Comparison of ENCODE assay signal across 20 cellular contexts in genomic region chr6:127340171-127340570, GRCh38. TPM values are rescaled to one million over a fixed set of nuclear protein-coding genes. Genes with fewer than 3 reads are reported as not detected.
A peak's percentile ranks its signal among the peaks of the same experiment; 100 is the strongest.
DNase-seq lines count a peak whose midpoint lies in the region; ATAC-seq and TF ChIP-seq lines count a peak whose summit lies in the region.
"Had no signal": no experiment of that assay in that cellular context is flagged by ENCODE, and none has a peak within 500 bp of the region (broad histone marks: within the 10 kb centered on the region; RNA-seq: fewer than 3 reads in every experiment).

No MANE protein-coding gene starts in this region.

- H3K4me3 ChIP-seq in Karpas-422 (ENCODE audit: low read length) (peak overlapping the region; percentile 98; the same call in 1 of the 2 replicates), hepatocyte (no peak overlapping the region), subcutaneous abdominal adipose tissue (ENCODE audit: low read depth in 1 of 5, low read length in 5 of 5) (no peak overlapping the region)
- H3K4me3 ChIP-seq: coronary artery had no signal

- H3K36me3 ChIP-seq in Karpas-422 (ENCODE audit: insufficient read depth, low read length) = peaks cover 36% of the 10 kb centered on the region
- H3K36me3 ChIP-seq in hepatocyte (replicated peaks; ENCODE audit: insufficient read depth, low read depth) = no peaks in the 10 kb centered on the region
- no peaks in the 10 kb centered on the region for H3K36me3 ChIP-seq in subcutaneous abdominal adipose tissue (ENCODE audit: control insufficient read depth in 5 of 5, insufficient read depth in 5 of 5, low read length in 5 of 5)
- H3K36me3 ChIP-seq: BE2C had no signal

- H3K27ac Mint-ChIP-seq in MCF 10A (ENCODE audit: low read depth, unreplicated experiment) = no peak overlapping the region
- no peak overlapping the region for H3K27ac Mint-ChIP-seq in activated naive CD4-positive, alpha-beta T cell treated with anti-CD3 and anti-CD28 coated beads for 36 hours
- H3K27ac Mint-ChIP-seq: activated CD8-positive, alpha-beta memory T cell treated with anti-CD3 and anti-CD28 coated beads, Interleukin-2, amount 10 ng/mL, durations not matched to agents 7 days and 5 days; activated T-helper 17 cell treated with anti-CD3 and anti-CD28 coated beads, Interleukin-2, amount 50 U/mL, for 72 hours had no signal

- H3K4me3 Mint-ChIP-seq in MCF 10A (ENCODE audit: unreplicated experiment) = no peak overlapping the region
- H3K4me3 Mint-ChIP-seq in activated naive CD4-positive, alpha-beta T cell treated with anti-CD3 and anti-CD28 coated beads for 36 hours = no peak overlapping the region
- H3K4me3 Mint-ChIP-seq: activated CD8-positive, alpha-beta memory T cell treated with anti-CD3 and anti-CD28 coated beads, Interleukin-2, amount 10 ng/mL, durations not matched to agents 7 days and 5 days; activated naive CD8-positive, alpha-beta T cell treated with anti-CD3 and anti-CD28 coated beads, Interleukin-2, amount 50 U/mL, for 24 hours; activated T-helper 17 cell treated with anti-CD3 and anti-CD28 coated beads, Interleukin-2, amount 50 U/mL, for 72 hours had no signal

- no peak for TF ChIP-seq CTCF in MCF 10A (IDR thresholded peaks at IDR 0.05; ENCODE audit: unreplicated experiment)
- no peak for TF ChIP-seq CTCF in hepatocyte (IDR thresholded peaks at IDR 0.05; ENCODE audit: poor library complexity)

- H3K27me3 Mint-ChIP-seq in MCF 10A (ENCODE audit: insufficient read depth, unreplicated experiment) = no peaks in the 10 kb centered on the region
- no peaks in the 10 kb centered on the region for H3K27me3 Mint-ChIP-seq in activated naive CD4-positive, alpha-beta T cell treated with anti-CD3 and anti-CD28 coated beads for 36 hours (ENCODE audit: low read depth)
- H3K27me3 Mint-ChIP-seq: activated CD8-positive, alpha-beta memory T cell treated with anti-CD3 and anti-CD28 coated beads, Interleukin-2, amount 10 ng/mL, durations not matched to agents 7 days and 5 days; activated naive CD8-positive, alpha-beta T cell treated with anti-CD3 and anti-CD28 coated beads, Interleukin-2, amount 50 U/mL, for 24 hours; activated T-helper 17 cell treated with anti-CD3 and anti-CD28 coated beads, Interleukin-2, amount 50 U/mL, for 72 hours had no signal

- in situ Hi-C loops in T47D (cut with HindIII; ENCODE audit: low pct_unique_long_range_greater_than_20kb, low sequenced_read_pairs) = no loop called here

- H3K79me2 ChIP-seq in Karpas-422 (ENCODE audit: low read length) (peaks cover 96% of the 10 kb centered on the region), hepatocyte (peaks cover 90% of the 10 kb centered on the region)

- H3K27ac ChIP-seq in Karpas-422 (ENCODE audit: low read length) (no peak overlapping the region; the same call in 1 of the 2 replicates), hepatocyte (no peak overlapping the region), subcutaneous abdominal adipose tissue (ENCODE audit: low read depth, low read length) (peak overlapping the region; percentile 47)
- H3K27ac ChIP-seq: coronary artery, psoas muscle had no signal

- CTCF ChIA-PET in MCF 10A (lab: Yijun Ruan, JAX) = interaction anchor here (0.7 to 0.9 kb wide), 2 partner anchors 48 to 173 kb away, joined by 3 to 4 read pairs; no protein-coding TSS in a partner anchor
- CTCF ChIA-PET in activated naive CD4-positive, alpha-beta T cell treated with anti-CD3 and anti-CD28 coated beads for 36 hours (lab: Charles Lee) = interaction anchor here (0.6 kb wide), 1 partner anchor 124 kb away, joined by 3 read pairs; no protein-coding TSS in a partner anchor

- peaks cover 44% of the 10 kb centered on the region for H3K4me1 ChIP-seq in Karpas-422 (ENCODE audit: low read length)
- H3K4me1 ChIP-seq in hepatocyte (ENCODE audit: insufficient read depth) = peaks cover 33% of the 10 kb centered on the region
- H3K4me1 ChIP-seq in subcutaneous abdominal adipose tissue (ENCODE audit: control insufficient read depth in 5 of 5, insufficient read depth in 5 of 5, low read length in 5 of 5) = peaks cover 8 to 55% (median 41%) of the 10 kb centered on the region in 5 donors

- H4K20me1 ChIP-seq in Karpas-422 (ENCODE audit: insufficient read depth, low read depth, low read length) (no peaks in the 10 kb centered on the region), hepatocyte (ENCODE audit: insufficient read depth, poor library complexity, severe bottlenecking) (peaks cover 47% of the 10 kb centered on the region)

- H2AFZ ChIP-seq in Karpas-422 (ENCODE audit: low read length) = no peak overlapping the region
- H2AFZ ChIP-seq in hepatocyte = no peak overlapping the region

- peaks cover 28% of the 10 kb centered on the region for H3K4me1 Mint-ChIP-seq in MCF 10A (ENCODE audit: insufficient read depth, unreplicated experiment)
- peaks cover 36% of the 10 kb centered on the region for H3K4me1 Mint-ChIP-seq in activated naive CD4-positive, alpha-beta T cell treated with anti-CD3 and anti-CD28 coated beads for 36 hours (ENCODE audit: low read depth)

- intact Hi-C loops in MCF 10A (cut with micrococcal nuclease) = loop anchor here (5.0 to 10.0 kb wide), 2 partner anchors 38 to 125 kb away; no protein-coding TSS in a partner anchor
- intact Hi-C loops in activated naive CD4-positive, alpha-beta T cell treated with anti-CD3 and anti-CD28 coated beads for 36 hours (cut with micrococcal nuclease) = loop anchor here (1.0 to 5.0 kb wide), 4 partner anchors 8 to 998 kb away; partner anchors contain the start of gene CENPW

- no peaks in the 10 kb centered on the region for H3K27me3 ChIP-seq in Karpas-422 (ENCODE audit: low read length)
- no peaks in the 10 kb centered on the region for H3K27me3 ChIP-seq in hepatocyte
- H3K27me3 ChIP-seq in subcutaneous abdominal adipose tissue (ENCODE audit: control insufficient read depth in 5 of 5, insufficient read depth in 4 of 5, low read length in 5 of 5) = no peaks in the 10 kb centered on the region
- H3K27me3 ChIP-seq: BE2C had no signal

- peaks cover 11% of the 10 kb centered on the region for H3K36me3 Mint-ChIP-seq in MCF 10A (ENCODE audit: insufficient read depth, unreplicated experiment)
- H3K36me3 Mint-ChIP-seq in activated naive CD4-positive, alpha-beta T cell treated with anti-CD3 and anti-CD28 coated beads for 36 hours (ENCODE audit: low read depth) = peaks cover 10% of the 10 kb centered on the region

- H3K9me2 ChIP-seq in Karpas-422 (replicated peaks; ENCODE audit: insufficient read depth, low read length) (no peaks in the 10 kb centered on the region), hepatocyte (replicated peaks; ENCODE audit: insufficient read depth) (no peaks in the 10 kb centered on the region)

- no peaks in the 10 kb centered on the region for H3K9me3 ChIP-seq in Karpas-422 (ENCODE audit: low read length)
- no peaks in the 10 kb centered on the region for H3K9me3 ChIP-seq in hepatocyte (ENCODE audit: low read depth)
- H3K9me3 ChIP-seq in subcutaneous abdominal adipose tissue (ENCODE audit: control insufficient read depth in 5 of 5, low read length in 5 of 5) = no peaks in the 10 kb centered on the region
- H3K9me3 ChIP-seq: BE2C, psoas muscle had no signal

- H3K9ac ChIP-seq in Karpas-422 (ENCODE audit: low read length) (no peak overlapping the region), subcutaneous abdominal adipose tissue (ENCODE audit: low read length in 5 of 5) (peak overlapping the region in 1 of 5 donors; percentile 28)

- H3K4me2 ChIP-seq in Karpas-422 (ENCODE audit: low read depth, low read length, poor library complexity, severe bottlenecking) (peak overlapping the region; percentile 78), hepatocyte (peak overlapping the region; percentile 88)

- H3K9me3 Mint-ChIP-seq in MCF 10A (ENCODE audit: unreplicated experiment) = no peaks in the 10 kb centered on the region
- H3K9me3 Mint-ChIP-seq in activated naive CD4-positive, alpha-beta T cell treated with anti-CD3 and anti-CD28 coated beads for 36 hours = no peaks in the 10 kb centered on the region
- H3K9me3 Mint-ChIP-seq: activated naive CD8-positive, alpha-beta T cell treated with anti-CD3 and anti-CD28 coated beads, Interleukin-2, amount 50 U/mL, for 24 hours; activated T-helper 17 cell treated with anti-CD3 and anti-CD28 coated beads, Interleukin-2, amount 50 U/mL, for 72 hours had no signal

- no peak for ATAC-seq in HG03139 (IDR thresholded peaks at IDR 0.05; ENCODE audit: unreplicated experiment)
- ATAC-seq: activated CD8-positive, alpha-beta memory T cell treated with anti-CD3 and anti-CD28 coated beads, Interleukin-2, amount 10 ng/mL, durations not matched to agents 7 days and 5 days; activated naive CD8-positive, alpha-beta T cell treated with anti-CD3 and anti-CD28 coated beads, Interleukin-2, amount 50 U/mL, for 24 hours; activated T-helper 17 cell treated with anti-CD3 and anti-CD28 coated beads, Interleukin-2, amount 50 U/mL, for 72 hours; psoas muscle had no signal

- DNase-seq in T47D (ENCODE audit: low read depth in 1 of 2, low spot score in 1 of 2) (peak; percentile 7 to 18), MCF 10A (ENCODE audit: unreplicated experiment) (no peak), Karpas-422 (no peak), hepatocyte (ENCODE audit: low spot score) (no peak), ureter (ENCODE audit: low spot score) (no peak)
- no peak for DNase-seq in activated naive CD4-positive, alpha-beta T cell treated with anti-CD3 and anti-CD28 coated beads for 36 hours
- DNase-seq: activated CD4-positive, alpha-beta T cell treated with anti-CD3 and anti-CD28 coated beads for 4 hours; activated CD8-positive, alpha-beta memory T cell treated with anti-CD3 and anti-CD28 coated beads, Interleukin-2, amount 10 ng/mL, durations not matched to agents 7 days and 5 days; activated naive CD8-positive, alpha-beta T cell treated with anti-CD3 and anti-CD28 coated beads, Interleukin-2, amount 50 U/mL, for 24 hours; BE2C; GDM1; midbrain; NCI-H1436; NCI-H510A treated with DMSO at 0.1 percent for 48 hours; psoas muscle; stimulated activated CD4-positive, alpha-beta T cell treated with anti-CD3 and anti-CD28 coated beads, Interleukin-2, amount 100 ng/mL, for 48 hours had no signal

- BruUV-seq in MCF 10A (replicated peaks; lab: Mats Ljungman, UMichigan) = no TSS peak

- POLR2A ChIA-PET in MCF 10A (lab: Yijun Ruan, JAX) = interaction anchor here (0.7 kb wide), 1 partner anchor 9 kb away, joined by 4 read pairs; no protein-coding TSS in a partner anchor

RNA-seq across cellular contexts. Expression of gene ECHDC1, which starts 3.2 kb away (rescaled TPM):
- 60.4 and 70.7 TPM in 2 replicates for total RNA-seq in MCF 10A (2022)
- total RNA-seq in Karpas-422 (2014; rRNA removed; shearing (Covaris generic); ENCODE audit: low replicate concordance) = 62.5 and 111 TPM in 2 replicates
- total RNA-seq in hepatocyte = 90.5 and 96.1 TPM in 2 replicates
- 60.7 and 61.4 TPM in 2 replicates for polyA plus RNA-seq in hepatocyte
- total RNA-seq in ureter = 63.1 TPM
- 10 to 100 TPM; 40.1 to 41.4 TPM for total RNA-seq in activated naive CD4-positive, alpha-beta T cell treated with anti-CD3 and anti-CD28 coated beads for 36 hours

Comparison
In these comparisons a context has a peak if more than half of its experiments do, and no peak if none do; other contexts are left out.
1. DNase-seq: peak in T47D (2 of 2); none in MCF 10A (single experiment), Karpas-422 (single experiment), hepatocyte (single experiment), ureter (single experiment) and activated naive CD4-positive, alpha-beta T cell treated with anti-CD3 and anti-CD28 coated beads for 36 hours (single experiment).